Comparison of ENCODE assay signal across 1 cellular context in the genomic region with DNA sequence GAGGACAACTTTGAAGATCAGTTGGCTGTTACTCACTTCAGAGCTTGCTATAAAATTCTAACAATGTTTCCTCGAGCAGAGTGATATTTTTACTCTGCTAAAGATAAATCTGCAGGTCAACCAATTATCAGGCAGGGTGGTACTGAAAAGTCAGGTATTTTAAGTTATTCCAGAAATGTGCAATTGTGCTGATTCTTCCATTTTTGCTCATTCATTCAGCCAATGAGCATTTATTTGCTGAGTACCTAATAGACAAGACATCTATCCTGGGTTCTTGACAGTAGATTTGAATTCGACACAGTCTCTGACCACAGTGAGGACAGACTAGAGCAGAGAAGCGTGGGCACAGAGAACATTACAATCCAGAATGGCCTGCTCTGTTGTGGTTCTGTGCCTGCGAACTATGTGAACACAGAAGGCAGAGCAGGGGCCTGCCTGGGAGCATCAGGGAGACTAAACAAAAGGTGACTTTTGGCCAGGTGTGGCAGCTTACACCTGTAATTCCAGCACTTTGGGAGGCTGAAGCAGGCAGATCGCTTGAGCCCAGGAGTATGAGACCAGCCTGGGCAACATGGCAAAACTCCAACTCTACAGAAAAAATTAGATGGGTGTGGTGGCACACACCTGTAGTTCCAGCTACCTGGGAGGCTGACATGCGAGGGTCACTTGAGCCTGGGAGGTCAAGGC.
TF ChIP-seq lines count a peak whose summit lies in the region.

No MANE protein-coding gene starts in this region.

TF ChIP-seq in HepG2, 621 proteins besides CTCF, POLR2A, EP300 and RAD21:
- peak; percentile 67 for TF ChIP-seq MAFF (IDR thresholded peaks at IDR 0.05; ENCODE audit: low read depth, low read length)
- TF ChIP-seq MAFK (conservative IDR thresholded peaks at IDR 0.05 in 1 of 2, IDR thresholded peaks at IDR 0.05 in 1 of 2; ENCODE audit: low read length in 2 of 2): peak; percentile 59 to 75
- TF ChIP-seq ZNF460 (CRISPR knock-in tag; IDR thresholded peaks at IDR 0.05; ENCODE audit: borderline replicate concordance): no peak
- no peak for TF ChIP-seq ATF7 (IDR thresholded peaks at IDR 0.05)
- no peak for TF ChIP-seq ATF7 (CRISPR knock-in tag; IDR thresholded peaks at IDR 0.05)
